Comparison of ENCODE assay signal across 20 cellular contexts in the genomic region with DNA sequence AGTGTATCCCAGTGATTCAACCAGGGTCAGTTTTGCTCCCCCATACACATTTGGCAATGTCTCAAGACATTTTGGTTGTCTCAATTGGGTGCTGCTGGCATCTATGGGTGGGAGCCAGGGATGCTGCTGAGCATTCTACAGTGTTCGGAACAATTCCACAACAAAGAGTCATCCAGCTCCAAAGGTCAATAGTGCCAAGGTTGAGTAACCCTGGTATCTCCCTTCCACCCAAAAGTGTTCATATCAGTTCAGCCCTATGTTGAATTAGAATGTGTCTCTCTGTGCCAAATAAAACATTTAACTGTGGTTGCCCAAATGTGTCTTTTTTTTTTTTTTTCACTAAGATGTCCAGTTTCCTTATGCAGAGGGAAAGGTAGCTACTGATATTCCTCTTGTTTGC.
DNase-seq lines count a peak whose midpoint lies in the region; ATAC-seq, FAIRE-seq and TF ChIP-seq lines count a peak whose summit lies in the region.
"Had no signal": no experiment of that assay in that cellular context is flagged by ENCODE, and none has a peak within 500 bp of the region (broad histone marks: within the 10 kb centered on the region; RNA-seq: fewer than 3 reads in every experiment).

No MANE protein-coding gene starts in this region.

- no peak overlapping the region for H2AK5ac ChIP-seq in H1 (ENCODE audit: low read depth, low read length)

- POLR2A ChIA-PET in H1 (lab: Charles Lee; ENCODE audit: partially characterized antibody) = no interaction called here

- DNase-seq in Caki2 (ENCODE audit: low read depth) = peak; percentile 36
- peak; percentile 19 for DNase-seq in HS-27A (ENCODE audit: low read depth)
- no peak for DNase-seq in H1 (ENCODE audit: low read depth in 1 of 2, low spot score in 2 of 2)
- no peak for DNase-seq in SIG-M5 treated with dmso at 0.1 percent for 504 hours (lab: John Stamatoyannopoulos, UW; ENCODE audit: unreplicated experiment)
- no peak for DNase-seq in NCI-H2196 treated with DMSO at 0.1 percent for 48 hours (lab: John Stamatoyannopoulos, UW; ENCODE audit: unreplicated experiment)
- DNase-seq: ACHN; Calu3; CD4-positive, CD25-positive, alpha-beta regulatory T cell; DMS 273 treated with DMSO at 0.1 percent for 48 hours; DMS79; GDM1; HCEC 1CT; HFFc6; IMR-90 had no signal

- no peak overlapping the region for H3K14ac ChIP-seq in H1 (ENCODE audit: insufficient read length)

- no peak overlapping the region for H4K91ac ChIP-seq in H1 (replicated peaks; ENCODE audit: insufficient read length, low read length)

- H3K79me2 ChIP-seq in H1 (ENCODE audit: control insufficient read depth in 1 of 2, insufficient read depth in 2 of 2, low read length in 2 of 2) = no peaks in the 10 kb centered on the region

- TF ChIP-seq POLR2A in H1 (IDR thresholded peaks at IDR 0.05; ENCODE audit: control extremely low read depth in 1 of 2, low read depth in 2 of 2, low read length in 2 of 2) = no peak

- TF ChIP-seq RAD21 in H1 (IDR thresholded peaks at IDR 0.05 in 1 of 2, conservative IDR thresholded peaks at IDR 0.05 in 1 of 2; ENCODE audit: low read depth in 2 of 2, low read length in 2 of 2) (no peak), liver (IDR thresholded peaks at IDR 0.05) (peak; percentile 26 to 54)

- FAIRE-seq in H1 (lab: Jason Lieb, UNC) = peak; percentile 13
- FAIRE-seq: GM12892, GM19239 had no signal

- 100% methylated on average over 1 of the region's 1 CpG; no CpG with 5 or more reads in 1 of the 2 experiments for WGBS in H1 (ENCODE audit: extremely low coverage in 1 of 2, insufficient coverage in 1 of 2, insufficient read length in 1 of 2, insufficient replicate concordance in 2 of 2, low coverage in 1 of 2, low lambda C conversion rate in 2 of 2, missing lambda C conversion rate in 1 of 2), 2 experiments
- WGBS in liver = 26% methylated on average over 1 of the region's 1 CpG

- H3K4ac ChIP-seq in H1 (replicated peaks; ENCODE audit: insufficient read length, low read depth, low read length) = no peak overlapping the region

- H3K23me2 ChIP-seq in H1 (ENCODE audit: low read depth, low read length) = no peaks in the 10 kb centered on the region

- H3K23ac ChIP-seq in H1 (ENCODE audit: insufficient read length) = no peak overlapping the region

- no peak overlapping the region for H2BK5ac ChIP-seq in H1 (ENCODE audit: low read depth, low read length)

- no peak overlapping the region for H3K18ac ChIP-seq in H1 (ENCODE audit: extremely low read depth, low read length)

- ATAC-seq in GM21619 (IDR thresholded peaks at IDR 0.05; ENCODE audit: unreplicated experiment) = no peak
- no peak for ATAC-seq in GM18498 (IDR thresholded peaks at IDR 0.05; ENCODE audit: unreplicated experiment)

- H3K4me3 ChIP-seq in H1 (ENCODE audit: extremely low read depth in 1 of 4, insufficient read depth in 2 of 4, low read depth in 3 of 4, low read length in 4 of 4) (no peak overlapping the region), liver (ENCODE audit: low read depth in 1 of 3, low read length in 3 of 3) (no peak overlapping the region)
- H3K4me3 ChIP-seq: BLaER1 treated with 17β-estradiol and CSF1 and Interleukin-3, amounts not matched to agents 10 nM and 100 nM had no signal

- no peak overlapping the region for H2BK15ac ChIP-seq in H1 (ENCODE audit: low read length)

- no peak overlapping the region for H2AFZ ChIP-seq in H1 (ENCODE audit: low read length)

- H4K8ac ChIP-seq in H1 (ENCODE audit: extremely low read depth, insufficient read depth, low read length) = no peak overlapping the region

- H4K5ac ChIP-seq in H1 (ENCODE audit: insufficient read length, low read depth, low read length) = no peak overlapping the region

- H3K27ac ChIP-seq in H1 (ENCODE audit: low read depth, low read length) (no peak overlapping the region), liver (ENCODE audit: low read depth in 1 of 2, low read length in 2 of 2) (no peak overlapping the region)
- H3K27ac ChIP-seq: BLaER1 treated with 17β-estradiol and CSF1 and Interleukin-3, amounts not matched to agents 10 nM and 100 nM had no signal

- no peaks in the 10 kb centered on the region for H4K20me1 ChIP-seq in H1 (replicated peaks in 1 of 2; ENCODE audit: control insufficient read depth in 1 of 2, insufficient read depth in 2 of 2, low read length in 2 of 2)

- no peak overlapping the region for H3K56ac ChIP-seq in H1 (replicated peaks; ENCODE audit: insufficient read length, low read depth, low read length)

- H2BK12ac ChIP-seq in H1 (ENCODE audit: low read depth, low read length) = no peak overlapping the region

- H3K36me3 ChIP-seq in H1 (ENCODE audit: control insufficient read depth in 2 of 4, insufficient read depth in 4 of 4, low read length in 3 of 4) (no peaks in the 10 kb centered on the region), liver (ENCODE audit: control insufficient read depth in 4 of 4, insufficient read depth in 3 of 4, low read depth in 1 of 4, low read length in 3 of 4) (no peaks in the 10 kb centered on the region)
- H3K36me3 ChIP-seq: BLaER1 treated with 17β-estradiol and CSF1 and Interleukin-3, amounts not matched to agents 10 nM and 100 nM had no signal

- no peak for TF ChIP-seq EP300 in H1 (IDR thresholded peaks at IDR 0.05; ENCODE audit: borderline replicate concordance in 1 of 2, low read depth in 2 of 2, low read length in 2 of 2)

- H3K9me3 ChIP-seq in H1 (ENCODE audit: insufficient read depth in 2 of 2, low read depth in 1 of 2, low read length in 1 of 2) (no peaks in the 10 kb centered on the region), liver (ENCODE audit: control insufficient read depth in 4 of 4, low read length in 3 of 4) (no peaks in the 10 kb centered on the region)
- H3K9me3 ChIP-seq: BLaER1 treated with 17β-estradiol and CSF1 and Interleukin-3, amounts not matched to agents 10 nM and 100 nM had no signal

- H3K9ac ChIP-seq in H1 (replicated peaks in 1 of 4; ENCODE audit: extremely low read depth in 1 of 4, low read depth in 3 of 4, low read length in 3 of 4) = no peak overlapping the region
- no peak overlapping the region for H3K9ac ChIP-seq in liver (ENCODE audit: low read depth in 1 of 2, low read length in 2 of 2)
- H3K9ac ChIP-seq: BLaER1 treated with 17β-estradiol and CSF1 and Interleukin-3, amounts not matched to agents 10 nM and 100 nM had no signal

- H3K4me1 ChIP-seq in H1 (replicated peaks in 1 of 4; ENCODE audit: control insufficient read depth in 3 of 4, insufficient read depth in 4 of 4, low read length in 3 of 4) (no peaks in the 10 kb centered on the region), liver (ENCODE audit: control insufficient read depth in 4 of 4, insufficient read depth in 4 of 4, low read length in 3 of 4) (peaks cover 0 to 7% (median 4%) of the 10 kb centered on the region in 4 donors)

- in situ Hi-C loops in Caki2 (cut with HindIII; ENCODE audit: low pct_unique_long_range_greater_than_20kb, low sequenced_read_pairs) = no loop called here

- H3K27me3 ChIP-seq in H1 (replicated peaks in 1 of 4; ENCODE audit: control insufficient read depth in 3 of 4, extremely low read depth in 1 of 4, insufficient read depth in 3 of 4, low read length in 3 of 4) (no peaks in the 10 kb centered on the region), liver (ENCODE audit: control insufficient read depth in 4 of 4, insufficient read depth in 4 of 4, low read length in 3 of 4) (peaks cover 0 to 3% (median 0%) of the 10 kb centered on the region in 4 donors)

- H3K4me2 ChIP-seq in H1 (ENCODE audit: insufficient read depth in 1 of 2, low read depth in 2 of 2, low read length in 2 of 2) = no peak overlapping the region
- H3K4me2 ChIP-seq: BLaER1 treated with 17β-estradiol and CSF1 and Interleukin-3, amounts not matched to agents 10 nM and 100 nM had no signal

- CTCF ChIA-PET in H1 (lab: Charles Lee; ENCODE audit: partially characterized antibody) = interaction anchor here (0.8 to 1.2 kb wide), 2 partner anchors 45 to 46 kb away, joined by 3 read pairs; no protein-coding TSS in a partner anchor

- H2BK20ac ChIP-seq in H1 (ENCODE audit: low read length) = no peak overlapping the region

- TF ChIP-seq CTCF in H1 (IDR thresholded peaks at IDR 0.05; ENCODE audit: control extremely low read depth in 1 of 3, insufficient read depth in 1 of 3, low read depth in 1 of 3, low read length in 3 of 3) = no peak
- TF ChIP-seq CTCF in liver (IDR thresholded peaks at IDR 0.05; ENCODE audit: low read depth, low read length, missing input control) = no peak

- H3K79me1 ChIP-seq in H1 (ENCODE audit: low read depth, low read length) = no peaks in the 10 kb centered on the region

- no peak overlapping the region for H2BK120ac ChIP-seq in H1 (replicated peaks; ENCODE audit: low read depth, low read length)

TF ChIP-seq in H1, 55 proteins besides CTCF, POLR2A, EP300 and RAD21 (continues in another document):
- TF ChIP-seq RBBP5 (IDR thresholded peaks at IDR 0.05; ENCODE audit: borderline replicate concordance, low read depth, low read length) = no peak
- no peak for TF ChIP-seq BCL11A (IDR thresholded peaks at IDR 0.05; ENCODE audit: low read depth in 2 of 2, low read length in 2 of 2)
- TF ChIP-seq, protein P1, sequence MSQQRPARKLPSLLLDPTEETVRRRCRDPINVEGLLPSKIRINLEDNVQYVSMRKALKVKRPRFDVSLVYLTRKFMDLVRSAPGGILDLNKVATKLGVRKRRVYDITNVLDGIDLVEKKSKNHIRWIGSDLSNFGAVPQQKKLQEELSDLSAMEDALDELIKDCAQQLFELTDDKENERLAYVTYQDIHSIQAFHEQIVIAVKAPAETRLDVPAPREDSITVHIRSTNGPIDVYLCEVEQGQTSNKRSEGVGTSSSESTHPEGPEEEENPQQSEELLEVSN (IDR thresholded peaks at IDR 0.05) = no peak
- TF ChIP-seq FOSL1 (IDR thresholded peaks at IDR 0.05; ENCODE audit: insufficient read depth, low read depth, low read length) = no peak

TF ChIP-seq in liver, 16 proteins besides CTCF, POLR2A, EP300 and RAD21 (continues in another document):
- TF ChIP-seq, protein P2, sequence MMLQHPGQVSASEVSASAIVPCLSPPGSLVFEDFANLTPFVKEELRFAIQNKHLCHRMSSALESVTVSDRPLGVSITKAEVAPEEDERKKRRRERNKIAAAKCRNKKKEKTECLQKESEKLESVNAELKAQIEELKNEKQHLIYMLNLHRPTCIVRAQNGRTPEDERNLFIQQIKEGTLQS (IDR thresholded peaks at IDR 0.05) = peak; percentile 92
- TF ChIP-seq YY1 (IDR thresholded peaks at IDR 0.05) (no peak), GABPA (IDR thresholded peaks at IDR 0.05 in 1 of 2, conservative IDR thresholded peaks at IDR 0.05 in 1 of 2) (no peak)

Comparison
In these comparisons a context has a peak if more than half of its experiments do, and no peak if none do; other contexts are left out.
1. DNase-seq: peak in Caki2 (single experiment) and HS-27A (single experiment); none in H1 (0 of 2), SIG-M5 treated with dmso at 0.1 percent for 504 hours (single experiment) and NCI-H2196 treated with DMSO at 0.1 percent for 48 hours (single experiment).